23 cellular contexts compared by ENCODE assay signal in genomic region chr2:201777869-201778268, GRCh38. TPM values are rescaled to one million over a fixed set of nuclear protein-coding genes. Genes with fewer than 3 reads are reported as not detected.
DNase-seq lines count a peak whose midpoint lies in the region; ATAC-seq and TF ChIP-seq lines count a peak whose summit lies in the region.
"Had no signal": no experiment of that assay in that cellular context is flagged by ENCODE, and none has a peak within 500 bp of the region (broad histone marks: within the 10 kb centered on the region; RNA-seq: fewer than 3 reads in every experiment).

No MANE protein-coding gene starts in this region.

- H3K4me2 ChIP-seq in osteoblast (ENCODE audit: insufficient read depth, low read length), result peak overlapping the region; percentile 100

- peaks cover 17% of the 10 kb centered on the region for H4K20me1 ChIP-seq in osteoblast (ENCODE audit: insufficient read depth, low read length)

- no peaks in the 10 kb centered on the region for H3K27me3 ChIP-seq in osteoblast (ENCODE audit: insufficient read depth, low read length)
- H3K27me3 ChIP-seq in body of pancreas, result no peaks in the 10 kb centered on the region
- H3K27me3 ChIP-seq: brain microvascular endothelial cell, pancreas, uterus had no signal

- ATAC-seq in body of pancreas, result no peak
- ATAC-seq in HG03439 (IDR thresholded peaks at IDR 0.05; ENCODE audit: unreplicated experiment), result no peak
- ATAC-seq: activated naive CD4-positive, alpha-beta T cell treated with anti-CD3 and anti-CD28 coated beads, Interleukin-2, amount 50 U/mL, for 72 hours; activated T-cell treated with anti-CD3 and anti-CD28 coated beads, Interleukin-2, amount 50 U/mL, for 4 hours; pancreas had no signal

- no peak overlapping the region for H3K27ac ChIP-seq in osteoblast (ENCODE audit: low read depth, low read length)
- H3K27ac ChIP-seq in body of pancreas, result no peak overlapping the region
- H3K27ac ChIP-seq: brain microvascular endothelial cell, pancreas, skin epidermis, uterus, WERI-Rb-1 had no signal

- H3K4me1 ChIP-seq in osteoblast (ENCODE audit: insufficient read depth, low read length) (peaks cover 45% of the 10 kb centered on the region), body of pancreas (peaks cover 18% of the 10 kb centered on the region)
- H3K4me1 ChIP-seq: uterus had no signal

- DNase-seq in DMS 273 treated with DMSO at 0.1 percent for 48 hours (lab: John Stamatoyannopoulos, UW) (peak; percentile 52), HFF-Myc (ENCODE audit: extremely low read depth, low read depth) (no peak), cerebellar cortex (ENCODE audit: low spot score) (peak; percentile 37), osteoblast (ENCODE audit: insufficient read length, low spot score, missing footprints) (peak; percentile 22), body of pancreas (no peak), NCI-H524 treated with DMSO at 0.1 percent for 48 hours (lab: John Stamatoyannopoulos, UW) (no peak)
- DNase-seq: activated CD4-positive, alpha-beta T cell treated with anti-CD3 and anti-CD28 coated beads, Interleukin-2, amount 50 U/mL, for 48 hours; activated T-cell treated with anti-CD3 and anti-CD28 coated beads, Interleukin-2, amount 50 U/mL, for 4 hours; brain microvascular endothelial cell; COR-L47; cortex of kidney; erythroblast; left ventricle myocardium inferior; NCI-H1694; pancreas; Right ventricle myocardium superior; stimulated activated CD4-positive, alpha-beta T cell treated with anti-CD3 and anti-CD28 coated beads, Interleukin-4, amount 100 ng/mL, for 1 hour; uterus; WERI-Rb-1 had no signal

- H3K4me3 ChIP-seq in HFF-Myc (replicated peaks; ENCODE audit: low read depth, low read length) (peak overlapping the region; percentile 89; the same call in 1 of the 2 replicates), osteoblast (ENCODE audit: insufficient read depth, low read length) (no peak overlapping the region), body of pancreas (no peak overlapping the region)
- H3K4me3 ChIP-seq: pancreas, skin epidermis, uterus had no signal

- H3K36me3 ChIP-seq in osteoblast (ENCODE audit: insufficient read depth, low read length), result no peaks in the 10 kb centered on the region
- H3K36me3 ChIP-seq in body of pancreas (replicated peaks in 1 of 2; ENCODE audit: insufficient read depth in 1 of 2, low read depth in 2 of 2), result no peaks in the 10 kb centered on the region
- H3K36me3 ChIP-seq: brain microvascular endothelial cell, left ventricle myocardium inferior, pancreas, uterus, WERI-Rb-1 had no signal

- TF ChIP-seq POLR2A in body of pancreas (IDR thresholded peaks at IDR 0.05), result no peak

- H2AFZ ChIP-seq in osteoblast (ENCODE audit: low read length), result no peak overlapping the region

- no peaks in the 10 kb centered on the region for H3K9me3 ChIP-seq in osteoblast (ENCODE audit: low read depth, low read length)
- no peaks in the 10 kb centered on the region for H3K9me3 ChIP-seq in body of pancreas
- H3K9me3 ChIP-seq: left ventricle myocardium inferior, pancreas, uterus had no signal

- intact Hi-C loops in body of pancreas (cut with DNase I), result no loop called here

- H3K79me2 ChIP-seq in osteoblast (ENCODE audit: insufficient read depth, low read length), result peaks cover 79% of the 10 kb centered on the region

- TF ChIP-seq CTCF in HFF-Myc (IDR thresholded peaks at IDR 0.05; ENCODE audit: low read depth, low read length, missing control alignments) (no peak), osteoblast (IDR thresholded peaks at IDR 0.05; ENCODE audit: extremely low read depth, low read depth, low read length) (no peak), body of pancreas (IDR thresholded peaks at IDR 0.05) (no peak)

RNA-seq across cellular contexts. Expression of gene ALS2, which starts 2.9 kb away (rescaled TPM):
- total RNA-seq in osteoblast, result 38.9 and 39.1 TPM in 2 replicates
- total RNA-seq in body of pancreas, result 10 to 100 TPM in 1 of 2 donors, 1 to 10 TPM in 1; 9.9 to 12.2 TPM

RNA-seq across cellular contexts. Expression of gene CDK15, which starts 28.5 kb away (rescaled TPM):
- 4.7 and 5.3 TPM in 2 replicates for total RNA-seq in osteoblast
- under 1 TPM in 1 of 2 donors, not detected in 1; 0.52 TPM for total RNA-seq in body of pancreas
- total RNA-seq: activated naive CD4-positive, alpha-beta T cell treated with anti-CD3 and anti-CD28 coated beads, Interleukin-2, amount 50 U/mL, for 72 hours; activated T-cell treated with anti-CD3 and anti-CD28 coated beads, Interleukin-2, amount 50 U/mL, for 4 hours; NCI-H460 had no signal

Comparison
In these comparisons a context has a peak if more than half of its experiments do, and no peak if none do; other contexts are left out.
1. DNase-seq: peak in DMS 273 treated with DMSO at 0.1 percent for 48 hours (single experiment), cerebellar cortex (single experiment) and osteoblast (single experiment); none in HFF-Myc (single experiment), body of pancreas (0 of 4) and NCI-H524 treated with DMSO at 0.1 percent for 48 hours (single experiment).